In the genomic region with DNA sequence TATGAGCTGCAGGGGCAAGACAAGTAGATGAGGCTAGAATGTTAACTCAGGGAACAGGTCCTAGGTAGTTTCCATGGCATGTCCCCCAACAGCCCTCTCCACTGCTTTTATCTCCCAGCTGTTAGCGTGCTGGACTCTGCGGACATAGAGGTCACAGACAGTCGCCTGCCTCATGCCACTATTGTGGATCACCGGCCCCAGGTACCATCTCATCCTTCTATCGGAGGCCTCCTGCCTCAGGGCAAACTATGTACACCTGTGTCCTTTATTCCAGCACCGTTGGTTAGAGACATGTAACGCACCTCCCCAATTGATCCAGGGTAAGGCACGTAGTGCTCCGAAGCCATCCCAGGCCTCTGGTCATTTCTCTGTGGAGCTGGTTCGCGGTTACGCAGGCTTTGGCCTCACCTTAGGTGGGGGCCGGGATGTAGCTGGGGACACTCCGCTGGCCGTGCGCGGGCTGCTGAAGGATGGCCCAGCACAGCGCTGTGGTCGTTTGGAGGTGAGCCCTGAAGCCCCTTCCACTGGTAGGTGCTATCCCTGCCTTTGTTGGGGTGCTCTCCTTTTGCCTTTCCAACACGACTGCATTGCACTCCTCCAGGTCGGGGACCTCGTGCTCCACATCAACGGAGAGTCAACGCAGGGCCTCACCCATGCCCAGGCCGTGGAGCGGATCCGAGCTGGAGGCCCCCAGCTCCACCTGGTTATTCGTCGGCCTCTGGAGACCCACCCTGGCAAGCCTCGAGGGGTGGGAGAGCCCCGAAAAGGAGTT, we compare ENCODE assay signal across 8 cellular contexts. TPM values are rescaled to one million over a fixed set of nuclear protein-coding genes. Genes with fewer than 3 reads are reported as not detected.
DNase-seq lines count a peak whose midpoint lies in the region; ATAC-seq and TF ChIP-seq lines count a peak whose summit lies in the region.
"Had no signal": no experiment of that assay in that cellular context is flagged by ENCODE, and none has a peak within 500 bp of the region (broad histone marks: within the 10 kb centered on the region; RNA-seq: fewer than 3 reads in every experiment).

No MANE protein-coding gene starts in this region.

- H3K4me3 ChIP-seq in RWPE2 (ENCODE audit: severe bottlenecking) (no peak overlapping the region), esophagus squamous epithelium (no peak overlapping the region), gastrocnemius medialis (no peak overlapping the region)

- H3K27me3 ChIP-seq in RWPE2 (ENCODE audit: insufficient read depth, poor library complexity, severe bottlenecking) (no peaks in the 10 kb centered on the region), esophagus squamous epithelium (no peaks in the 10 kb centered on the region), gastrocnemius medialis (no peaks in the 10 kb centered on the region)

- H3K27ac ChIP-seq in RWPE2 (ENCODE audit: poor library complexity, severe bottlenecking) (peak overlapping the region; percentile 99), esophagus squamous epithelium (peak overlapping the region; percentile 89 to 97 (median 93)), gastrocnemius medialis (peak overlapping the region; percentile 93 to 98 (median 95))

- WGBS in esophagus squamous epithelium, 2 donors, result 75 to 88% methylated on average over 3 to 6 of the region's 31 CpGs

- DNase-seq in GM10266 (ENCODE audit: extremely low spot score) (peak; percentile 9), RWPE2 (ENCODE audit: low spot score) (no peak), esophagus squamous epithelium (lab: John Stamatoyannopoulos, UW) (no peak), gastrocnemius medialis (no peak), NCI-H446 treated with DMSO at 0.1 percent for 48 hours (lab: John Stamatoyannopoulos, UW) (no peak)
- DNase-seq: activated T-cell treated with anti-CD3 and anti-CD28 coated beads for 4 hours had no signal

- in situ Hi-C loops in gastrocnemius medialis (cut with MboI; ENCODE audit: low sequenced_read_pairs in 4 of 4), result no loop called here

- H3K36me3 ChIP-seq in RWPE2 (ENCODE audit: low read depth) (no peaks in the 10 kb centered on the region), esophagus squamous epithelium (no peaks in the 10 kb centered on the region), gastrocnemius medialis (no peaks in the 10 kb centered on the region)

- TF ChIP-seq CTCF in GM10266 (IDR thresholded peaks at IDR 0.05; ENCODE audit: control insufficient read depth, insufficient read depth, low read depth, missing control alignments) (no peak), RWPE2 (IDR thresholded peaks at IDR 0.05; ENCODE audit: poor library complexity, severe bottlenecking) (no peak), esophagus squamous epithelium (IDR thresholded peaks at IDR 0.05) (no peak), gastrocnemius medialis (IDR thresholded peaks at IDR 0.05 in 4 of 5, conservative IDR thresholded peaks at IDR 0.05 in 1 of 5) (no peak)

- no peak for ATAC-seq in RWPE2 (ENCODE audit: low read depth)
- no peak for ATAC-seq in gastrocnemius medialis
- ATAC-seq in HG03521 (IDR thresholded peaks at IDR 0.05; ENCODE audit: unreplicated experiment), result no peak
- no peak for ATAC-seq in HG03025 (IDR thresholded peaks at IDR 0.05; ENCODE audit: low FRiP score, unreplicated experiment)

- H3K9me3 ChIP-seq in RWPE2 (ENCODE audit: severe bottlenecking), result no peaks in the 10 kb centered on the region
- H3K9me3 ChIP-seq in esophagus squamous epithelium, result no peaks in the 10 kb centered on the region
- no peaks in the 10 kb centered on the region for H3K9me3 ChIP-seq in gastrocnemius medialis

- TF ChIP-seq POLR2A in esophagus squamous epithelium (IDR thresholded peaks at IDR 0.05) (no peak), gastrocnemius medialis (IDR thresholded peaks at IDR 0.05) (no peak)

- H3K4me1 ChIP-seq in RWPE2 (ENCODE audit: insufficient read depth, poor library complexity, severe bottlenecking) (peaks cover 6% of the 10 kb centered on the region), esophagus squamous epithelium (peaks cover 0 to 50% (median 14%) of the 10 kb centered on the region in 3 donors), gastrocnemius medialis (peaks cover 8 to 10% of the 10 kb centered on the region in 2 donors)

- intact Hi-C loops in esophagus squamous epithelium (cut with DNase I), result no loop called here
- intact Hi-C loops in gastrocnemius medialis (cut with DNase I; ENCODE audit: low total_unique reads), result loop anchor here (1.0 to 10.0 kb wide), 3 partner anchors 22 to 1947 kb away; partner anchors contain the start of genes CDK16, PQBP1, PRICKLE3 and TIMM17B

RNA-seq across cellular contexts. Expression of gene MAGIX, which starts 2.2 kb away (rescaled TPM):
- total RNA-seq in esophagus squamous epithelium, result 10 to 100 TPM in 1 of 4 donors, 1 to 10 TPM in 3; 5.1 to 15.0 (median 8.5) TPM
- 1 to 10 TPM; 2.7 to 7.3 (median 5.3) TPM for total RNA-seq in gastrocnemius medialis

RNA-seq across cellular contexts. Expression of gene PLP2, which starts 6.9 kb away (rescaled TPM):
- total RNA-seq in esophagus squamous epithelium, result 100 to 1,000 TPM; 134 to 187 (median 152) TPM
- total RNA-seq in gastrocnemius medialis, result 10 to 100 TPM; 12.8 to 53.5 (median 32.5) TPM

RNA-seq across cellular contexts. Expression of gene PRICKLE3, which starts 21.4 kb away (rescaled TPM):
- 10 to 100 TPM; 15.7 to 33.8 (median 19.9) TPM for total RNA-seq in esophagus squamous epithelium
- 10 to 100 TPM in 3 of 4 donors, 1 to 10 TPM in 1; 9.1 to 33.1 (median 21.3) TPM for total RNA-seq in gastrocnemius medialis

RNA-seq across cellular contexts. Expression of gene SYP, which starts 35.2 kb away (rescaled TPM):
- total RNA-seq in esophagus squamous epithelium (under 1 TPM; 0.15 to 0.57 (median 0.37) TPM), gastrocnemius medialis (1 to 10 TPM in 1 of 4 donors, under 1 TPM in 3; 0.15 to 3.9 (median 0.40) TPM)

RNA-seq across cellular contexts. Expression of gene GPKOW, which starts 41.2 kb away (rescaled TPM):
- 10 to 100 TPM; 16.2 to 21.5 (median 19.2) TPM for total RNA-seq in esophagus squamous epithelium
- 10 to 100 TPM; 35.2 to 41.3 (median 38.9) TPM for total RNA-seq in gastrocnemius medialis
